Comparison of ENCODE assay signal across 8 cellular contexts in the genomic region with DNA sequence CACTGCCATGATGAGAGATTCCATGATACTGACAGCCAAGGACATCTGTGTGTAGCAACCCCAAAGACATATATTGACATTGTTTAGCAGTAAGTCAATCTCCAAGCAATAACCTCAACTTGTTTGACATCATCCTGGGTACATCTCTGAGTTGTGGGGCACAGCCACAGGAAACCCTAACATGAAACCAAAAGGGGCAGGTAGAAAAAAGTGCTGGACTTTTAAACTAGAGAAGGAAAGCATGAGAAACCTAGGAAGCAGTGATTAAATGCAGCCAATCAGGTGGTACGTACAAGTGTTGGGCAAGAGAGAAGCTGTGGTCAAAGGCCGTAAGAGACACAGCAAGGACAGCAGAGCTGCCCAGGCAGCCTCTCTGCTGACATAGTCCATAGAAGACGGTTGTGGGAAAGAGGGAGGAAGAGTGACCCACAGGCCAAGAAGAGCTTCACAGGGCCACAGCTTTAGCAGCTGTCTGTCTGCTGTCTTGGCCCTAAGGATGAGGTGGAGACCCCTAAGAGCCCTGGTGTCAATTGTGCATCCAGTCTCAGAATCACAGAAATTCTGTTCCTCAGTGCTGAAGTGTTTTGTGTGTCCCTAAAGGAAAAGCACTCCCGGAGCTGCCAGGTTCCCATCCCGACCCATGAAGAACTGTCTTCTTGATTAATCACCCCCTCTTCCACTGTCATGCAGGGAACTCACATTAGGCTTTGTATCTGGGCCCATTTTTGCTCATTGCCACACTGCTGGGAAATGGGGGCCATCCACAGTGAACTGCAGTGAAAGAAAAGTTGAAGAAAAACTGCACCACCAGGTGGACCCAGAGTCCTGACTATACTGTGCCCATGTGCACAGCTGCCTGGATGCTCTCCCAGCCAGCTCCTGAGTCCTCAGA. TPM values are rescaled to one million over a fixed set of nuclear protein-coding genes. Genes with fewer than 3 reads are reported as not detected.
A peak's percentile ranks its signal among the peaks of the same experiment; 100 is the strongest.
DNase-seq lines count a peak whose midpoint lies in the region; ATAC-seq and TF ChIP-seq lines count a peak whose summit lies in the region.

No MANE protein-coding gene starts in this region.

- no peaks in the 10 kb centered on the region for H3K4me1 Mint-ChIP-seq in activated naive CD8-positive, alpha-beta T cell treated with anti-CD3 and anti-CD28 coated beads, Interleukin-2, amount 50 U/mL, for 24 hours

- H3K27me3 Mint-ChIP-seq in activated naive CD8-positive, alpha-beta T cell treated with anti-CD3 and anti-CD28 coated beads, Interleukin-2, amount 50 U/mL, for 24 hours: no peaks in the 10 kb centered on the region

- no peaks in the 10 kb centered on the region for H3K9me3 Mint-ChIP-seq in activated naive CD8-positive, alpha-beta T cell treated with anti-CD3 and anti-CD28 coated beads, Interleukin-2, amount 50 U/mL, for 24 hours

- H3K36me3 ChIP-seq in kidney epithelial cell (ENCODE audit: control insufficient read depth, insufficient read depth, low read length): no peaks in the 10 kb centered on the region

- POLR2A ChIA-PET in AG04450 (lab: Yijun Ruan, JAX): no interaction called here

- no peak overlapping the region for H3K4me3 Mint-ChIP-seq in activated naive CD8-positive, alpha-beta T cell treated with anti-CD3 and anti-CD28 coated beads, Interleukin-2, amount 50 U/mL, for 24 hours

- peak overlapping the region; percentile 0 for H3K27ac ChIP-seq in AG04450 (ENCODE audit: low read depth, low read length)

- CTCF ChIA-PET in AG04450 (lab: Charles Lee): interaction anchor here (0.6 to 4.0 kb wide), 17 partner anchors 8 to 334 kb away, joined by 3 to 23 read pairs (median 4); a partner anchor contains a TSS

- H3K27me3 ChIP-seq in AG04450 (ENCODE audit: control insufficient read depth, insufficient read depth, low read length) (no peaks in the 10 kb centered on the region), kidney epithelial cell (ENCODE audit: control insufficient read depth, insufficient read depth, low read length) (no peaks in the 10 kb centered on the region)

- H3K27ac Mint-ChIP-seq in activated naive CD8-positive, alpha-beta T cell treated with anti-CD3 and anti-CD28 coated beads, Interleukin-2, amount 50 U/mL, for 24 hours: no peak overlapping the region

- DNase-seq in AG04450 (ENCODE audit: low read depth, low spot score) (peak; percentile 8), GM12865 (ENCODE audit: low read depth) (peak; percentile 44), NCI-H1105 treated with DMSO at 0.1 percent for 48 hours (lab: John Stamatoyannopoulos, UW) (peak; percentile 39), kidney epithelial cell (ENCODE audit: low read depth) (no peak), HuH-7.5 (ENCODE audit: low spot score) (no peak), NCI-H226 (no peak)
- DNase-seq in activated naive CD8-positive, alpha-beta T cell treated with anti-CD3 and anti-CD28 coated beads, Interleukin-2, amount 50 U/mL, for 24 hours: peak; percentile 4

- H3K36me3 Mint-ChIP-seq in activated naive CD8-positive, alpha-beta T cell treated with anti-CD3 and anti-CD28 coated beads, Interleukin-2, amount 50 U/mL, for 24 hours (ENCODE audit: low read depth): no peaks in the 10 kb centered on the region

- no peaks in the 10 kb centered on the region for H3K9me3 ChIP-seq in AG04450 (ENCODE audit: control insufficient read depth, insufficient read depth, low read length)

- ATAC-seq in activated naive CD8-positive, alpha-beta T cell treated with anti-CD3 and anti-CD28 coated beads, Interleukin-2, amount 50 U/mL, for 24 hours: no peak
- ATAC-seq in HG03095 (IDR thresholded peaks at IDR 0.05; ENCODE audit: unreplicated experiment): no peak

- no peak overlapping the region for H3K4me3 ChIP-seq in AG04450 (ENCODE audit: low read depth, low read length)
- H3K4me3 ChIP-seq in GM12865 (ENCODE audit: low read depth, low read length): no peak overlapping the region
- H3K4me3 ChIP-seq in kidney epithelial cell (ENCODE audit: low read depth, low read length): no peak overlapping the region

- TF ChIP-seq CTCF in AG04450 (IDR thresholded peaks at IDR 0.05; ENCODE audit: low read depth, low read length): peak; percentile 59
- TF ChIP-seq CTCF in GM12865 (IDR thresholded peaks at IDR 0.05; ENCODE audit: insufficient read depth, low read depth, low read length, missing control alignments): peak; percentile 39
- TF ChIP-seq CTCF in kidney epithelial cell (IDR thresholded peaks at IDR 0.05; ENCODE audit: insufficient read depth, low read length, poor library complexity, severe bottlenecking): peak; percentile 58

RNA-seq across cellular contexts. Expression of a gene that starts 25.4 kb away (rescaled TPM):
- 207 and 258 TPM in 2 replicates for polyA plus RNA-seq in AG04450 (2011; rRNA removed)
- polyA minus RNA-seq in AG04450 (2011; rRNA and poly(A)+ RNA removed): 105 and 133 TPM in 2 replicates
- total RNA-seq in kidney epithelial cell: 19.3 and 23.7 TPM in 2 replicates

Comparison
In these comparisons a context has a peak if more than half of its experiments do, and no peak if none do; other contexts are left out.
1. DNase-seq: peak in AG04450 (single experiment), GM12865 (single experiment), NCI-H1105 treated with DMSO at 0.1 percent for 48 hours (single experiment) and activated naive CD8-positive, alpha-beta T cell treated with anti-CD3 and anti-CD28 coated beads, Interleukin-2, amount 50 U/mL, for 24 hours (single experiment); none in kidney epithelial cell (single experiment), HuH-7.5 (single experiment) and NCI-H226 (single experiment).
2. Peak in every context shown above with its lines, with median percentiles within 50 percentile points of each other: CTCF ChIP-seq.